Comparison of ENCODE assay signal across 8 cellular contexts in the genomic region with DNA sequence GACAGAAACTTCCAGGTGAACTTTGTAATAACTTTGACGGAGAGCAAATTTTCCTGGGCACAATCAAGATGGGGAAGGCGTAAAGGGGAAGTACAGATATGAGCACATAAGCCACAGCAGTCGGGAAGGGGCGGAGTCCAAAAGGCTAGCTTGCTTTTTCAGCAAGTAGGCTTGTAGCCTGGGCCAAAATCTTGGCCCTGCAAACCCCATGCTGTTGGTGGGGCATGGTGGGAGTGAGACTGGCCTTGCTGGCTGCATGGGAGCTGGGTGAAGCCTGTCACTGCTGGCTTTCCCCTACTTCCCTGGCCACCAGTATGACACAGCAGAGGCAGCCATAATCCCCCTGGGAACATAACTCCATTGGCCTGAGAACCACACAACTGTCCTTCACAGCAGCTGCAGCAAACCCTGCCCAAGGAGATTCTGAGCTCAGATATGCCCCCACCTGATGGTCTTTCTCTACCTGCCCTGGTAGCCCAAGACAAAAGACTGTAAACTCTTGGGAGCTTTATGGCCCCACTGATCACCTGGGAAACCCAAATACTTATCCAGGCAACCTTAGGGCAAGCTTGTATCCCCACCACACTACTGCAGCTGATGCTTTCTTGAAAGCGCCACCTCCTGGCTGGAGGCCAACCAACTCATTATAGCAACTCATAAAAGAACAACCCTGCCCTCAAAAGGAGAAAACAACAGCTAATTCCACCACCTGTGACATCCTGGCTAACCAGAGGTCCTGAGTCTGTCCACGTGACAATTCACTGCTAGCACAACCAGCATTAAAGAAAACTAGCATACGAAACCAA. TPM values are rescaled to one million over a fixed set of nuclear protein-coding genes. Genes with fewer than 3 reads are reported as not detected.
A peak's percentile ranks its signal among the peaks of the same experiment; 100 is the strongest.
DNase-seq lines count a peak whose midpoint lies in the region; ATAC-seq and TF ChIP-seq lines count a peak whose summit lies in the region.
"Had no signal": no experiment of that assay in that cellular context is flagged by ENCODE, and none has a peak within 500 bp of the region (broad histone marks: within the 10 kb centered on the region; RNA-seq: fewer than 3 reads in every experiment).

No MANE protein-coding gene starts in this region.

- peak; percentile 57 for ATAC-seq in GM19043 (IDR thresholded peaks at IDR 0.05; ENCODE audit: low read depth, unreplicated experiment)
- ATAC-seq in HG03103 (IDR thresholded peaks at IDR 0.05; ENCODE audit: low read depth, unreplicated experiment) = peak; percentile 80
- ATAC-seq in CD8-positive, alpha-beta T cell = no peak

- DNase-seq in activated CD4-positive, alpha-beta memory T cell treated with anti-CD3 and anti-CD28 coated beads for 36 hours = peak; percentile 71
- no peak for DNase-seq in NCI-H2227 treated with DMSO at 0.1 percent for 48 hours (lab: John Stamatoyannopoulos, UW)
- no peak for DNase-seq in CD8-positive, alpha-beta T cell
- DNase-seq in D341Med (ENCODE audit: low spot score) = no peak

- no peaks in the 10 kb centered on the region for H3K27me3 ChIP-seq in muscle layer of duodenum (ENCODE audit: low read depth, low read length)
- no peaks in the 10 kb centered on the region for H3K27me3 ChIP-seq in CD8-positive, alpha-beta T cell (ENCODE audit: insufficient read depth, low read length)

- no peaks in the 10 kb centered on the region for H3K27me3 Mint-ChIP-seq in activated CD4-positive, alpha-beta memory T cell treated with anti-CD3 and anti-CD28 coated beads for 36 hours
- no peaks in the 10 kb centered on the region for H3K27me3 Mint-ChIP-seq in CD8-positive, alpha-beta T cell (ENCODE audit: low read depth)

- H3K27ac ChIP-seq in muscle layer of duodenum (ENCODE audit: low read length) = peak overlapping the region; percentile 78
- no peak overlapping the region for H3K27ac ChIP-seq in CD8-positive, alpha-beta T cell (ENCODE audit: low read depth, low read length)
- H3K27ac ChIP-seq: epithelial cell of prostate had no signal

- peak overlapping the region; percentile 66 for H3K27ac Mint-ChIP-seq in activated CD4-positive, alpha-beta memory T cell treated with anti-CD3 and anti-CD28 coated beads for 36 hours
- no peak overlapping the region for H3K27ac Mint-ChIP-seq in CD8-positive, alpha-beta T cell

- no peak overlapping the region for H3K4me3 Mint-ChIP-seq in activated CD4-positive, alpha-beta memory T cell treated with anti-CD3 and anti-CD28 coated beads for 36 hours
- no peak overlapping the region for H3K4me3 Mint-ChIP-seq in CD8-positive, alpha-beta T cell

- intact Hi-C loops in activated CD4-positive, alpha-beta memory T cell treated with anti-CD3 and anti-CD28 coated beads for 36 hours (cut with micrococcal nuclease) = loop anchor here (5.0 kb wide), 1 partner anchor 48 kb away; no protein-coding TSS in a partner anchor
- intact Hi-C loops in CD8-positive, alpha-beta T cell (cut with DNase I, micrococcal nuclease) = no loop called here

- peaks cover 54% of the 10 kb centered on the region for H3K36me3 Mint-ChIP-seq in activated CD4-positive, alpha-beta memory T cell treated with anti-CD3 and anti-CD28 coated beads for 36 hours
- H3K36me3 Mint-ChIP-seq in CD8-positive, alpha-beta T cell = peaks cover 90% of the 10 kb centered on the region

- no peaks in the 10 kb centered on the region for H3K4me1 ChIP-seq in muscle layer of duodenum (ENCODE audit: control insufficient read depth in 1 of 2, insufficient read depth in 2 of 2, low read length in 2 of 2)
- no peaks in the 10 kb centered on the region for H3K4me1 ChIP-seq in CD8-positive, alpha-beta T cell (ENCODE audit: insufficient read depth, low read length)

- TF ChIP-seq CTCF in CD8-positive, alpha-beta T cell (IDR thresholded peaks at IDR 0.05) = no peak

- H3K9me3 Mint-ChIP-seq in activated CD4-positive, alpha-beta memory T cell treated with anti-CD3 and anti-CD28 coated beads for 36 hours = peaks cover 10% of the 10 kb centered on the region
- H3K9me3 Mint-ChIP-seq in CD8-positive, alpha-beta T cell = peaks cover 7% of the 10 kb centered on the region

- POLR2A ChIA-PET in activated CD4-positive, alpha-beta memory T cell treated with anti-CD3 and anti-CD28 coated beads for 36 hours (lab: Charles Lee) = interaction anchor here (1.1 to 1.5 kb wide), 2 partner anchors 34 to 45 kb away, joined by 3 read pairs; partner anchors contain the start of gene RBM22
- POLR2A ChIA-PET in CD8-positive, alpha-beta T cell (lab: Charles Lee) = no interaction called here

- peaks cover 32 to 62% of the 10 kb centered on the region in 2 donors for H3K36me3 ChIP-seq in muscle layer of duodenum (ENCODE audit: control insufficient read depth in 1 of 2, insufficient read depth in 2 of 2, low read length in 2 of 2)
- H3K36me3 ChIP-seq in CD8-positive, alpha-beta T cell (ENCODE audit: insufficient read depth, low read length) = peaks cover 29% of the 10 kb centered on the region

- CTCF ChIA-PET in activated CD4-positive, alpha-beta memory T cell treated with anti-CD3 and anti-CD28 coated beads for 36 hours (lab: Charles Lee) = interaction anchor here (0.5 to 2.9 kb wide), 7 partner anchors 34 to 696 kb away, joined by 3 to 17 read pairs (median 6); partner anchors contain the start of genes IRGM, RBM22 and SMIM3
- CTCF ChIA-PET in CD8-positive, alpha-beta T cell (lab: Charles Lee) = interaction anchor here (1.0 kb wide), 1 partner anchor 17 kb away, joined by 3 read pairs; no protein-coding TSS in a partner anchor

- H3K9me3 ChIP-seq in muscle layer of duodenum (ENCODE audit: control insufficient read depth in 1 of 2, low read length in 2 of 2) = no peaks in the 10 kb centered on the region
- no peaks in the 10 kb centered on the region for H3K9me3 ChIP-seq in CD8-positive, alpha-beta T cell (ENCODE audit: low read length)

- H3K4me1 Mint-ChIP-seq in activated CD4-positive, alpha-beta memory T cell treated with anti-CD3 and anti-CD28 coated beads for 36 hours (ENCODE audit: low read depth) = peaks cover 49% of the 10 kb centered on the region
- H3K4me1 Mint-ChIP-seq in CD8-positive, alpha-beta T cell (ENCODE audit: low read depth) = peaks cover 46% of the 10 kb centered on the region

- H3K4me3 ChIP-seq in muscle layer of duodenum (ENCODE audit: low read depth in 1 of 2, low read length in 2 of 2) = no peak overlapping the region
- no peak overlapping the region for H3K4me3 ChIP-seq in CD8-positive, alpha-beta T cell (ENCODE audit: low read depth, low read length)

RNA-seq across cellular contexts. Expression of gene DCTN4, which starts 24.0 kb away (rescaled TPM):
- 10 to 100 TPM; 32.2 to 32.9 TPM for total RNA-seq in activated CD4-positive, alpha-beta memory T cell treated with anti-CD3 and anti-CD28 coated beads for 36 hours
- total RNA-seq in CD8-positive, alpha-beta T cell = 100 to 1,000 TPM; 117 to 121 TPM

RNA-seq across cellular contexts. Expression of gene RBM22, which starts 33.9 kb away (rescaled TPM):
- 10 to 100 TPM; 59.6 to 66.4 TPM for total RNA-seq in activated CD4-positive, alpha-beta memory T cell treated with anti-CD3 and anti-CD28 coated beads for 36 hours
- total RNA-seq in CD8-positive, alpha-beta T cell = 100 to 1,000 TPM; 119 to 125 TPM

RNA-seq across cellular contexts. Expression of gene SMIM3, which starts 43.8 kb away (rescaled TPM):
- 10 to 100 TPM; 22.4 to 22.8 TPM for total RNA-seq in activated CD4-positive, alpha-beta memory T cell treated with anti-CD3 and anti-CD28 coated beads for 36 hours
- 1 to 10 TPM; 4.6 to 4.9 TPM for total RNA-seq in CD8-positive, alpha-beta T cell
